6 cellular contexts compared by ENCODE assay signal in the genomic region with DNA sequence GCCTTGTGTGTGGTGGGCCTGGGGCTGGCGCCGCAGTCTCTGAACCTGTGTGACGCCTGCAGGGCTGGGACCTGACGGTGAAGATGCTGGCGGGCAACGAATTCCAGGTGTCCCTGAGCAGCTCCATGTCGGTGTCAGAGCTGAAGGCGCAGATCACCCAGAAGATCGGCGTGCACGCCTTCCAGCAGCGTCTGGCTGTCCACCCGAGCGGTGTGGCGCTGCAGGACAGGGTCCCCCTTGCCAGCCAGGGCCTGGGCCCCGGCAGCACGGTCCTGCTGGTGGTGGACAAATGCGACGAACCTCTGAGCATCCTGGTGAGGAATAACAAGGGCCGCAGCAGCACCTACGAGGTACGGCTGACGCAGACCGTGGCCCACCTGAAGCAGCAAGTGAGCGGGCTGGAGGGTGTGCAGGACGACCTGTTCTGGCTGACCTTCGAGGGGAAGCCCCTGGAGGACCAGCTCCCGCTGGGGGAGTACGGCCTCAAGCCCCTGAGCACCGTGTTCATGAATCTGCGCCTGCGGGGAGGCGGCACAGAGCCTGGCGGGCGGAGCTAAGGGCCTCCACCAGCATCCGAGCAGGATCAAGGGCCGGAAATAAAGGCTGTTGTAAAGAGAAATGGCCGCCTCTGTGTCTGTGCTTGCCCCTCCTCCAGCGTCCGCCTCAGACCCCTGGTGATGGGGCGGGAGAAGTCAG. TPM values are rescaled to one million over a fixed set of nuclear protein-coding genes. Genes with fewer than 3 reads are reported as not detected.
A peak's percentile ranks its signal among the peaks of the same experiment; 100 is the strongest.
DNase-seq lines count a peak whose midpoint lies in the region; ATAC-seq lines count a peak whose summit lies in the region.

No MANE protein-coding gene starts in this region.

- peaks cover 47% of the 10 kb centered on the region for H3K4me1 Mint-ChIP-seq in activated CD4-positive, alpha-beta T cell treated with anti-CD3 and anti-CD28 coated beads, Interleukin-2, amount 10 ng/mL, durations not matched to agents 7 days and 5 days
- peaks cover 37 to 38% of the 10 kb centered on the region in 2 donors for H3K4me1 Mint-ChIP-seq in immature natural killer cell

- H3K27me3 Mint-ChIP-seq in activated CD4-positive, alpha-beta T cell treated with anti-CD3 and anti-CD28 coated beads, Interleukin-2, amount 10 ng/mL, durations not matched to agents 7 days and 5 days, result peaks cover under 1% of the 10 kb centered on the region
- H3K27me3 Mint-ChIP-seq in immature natural killer cell (ENCODE audit: low read depth in 3 of 3), result peaks cover 0 to 16% (median 8%) of the 10 kb centered on the region in 3 donors

- peak; percentile 4 for ATAC-seq in GM21717 (IDR thresholded peaks at IDR 0.05; ENCODE audit: unreplicated experiment)
- ATAC-seq in HG03442 (IDR thresholded peaks at IDR 0.05; ENCODE audit: unreplicated experiment), result no peak

- H3K4me3 Mint-ChIP-seq in activated CD4-positive, alpha-beta T cell treated with anti-CD3 and anti-CD28 coated beads, Interleukin-2, amount 10 ng/mL, durations not matched to agents 7 days and 5 days, result peak overlapping the region; percentile 94
- peak overlapping the region; percentile 92 to 98 (median 95) for H3K4me3 Mint-ChIP-seq in immature natural killer cell

- POLR2A ChIA-PET in activated CD4-positive, alpha-beta T cell treated with anti-CD3 and anti-CD28 coated beads, Interleukin-2, amount 10 ng/mL, durations not matched to agents 7 days and 5 days (lab: Charles Lee), result no interaction called here

- H3K36me3 Mint-ChIP-seq in activated CD4-positive, alpha-beta T cell treated with anti-CD3 and anti-CD28 coated beads, Interleukin-2, amount 10 ng/mL, durations not matched to agents 7 days and 5 days (ENCODE audit: low read depth), result peaks cover 40% of the 10 kb centered on the region
- peaks cover 0 to 4% (median 0%) of the 10 kb centered on the region in 3 donors for H3K36me3 Mint-ChIP-seq in immature natural killer cell

- H3K27ac Mint-ChIP-seq in activated CD4-positive, alpha-beta T cell treated with anti-CD3 and anti-CD28 coated beads, Interleukin-2, amount 10 ng/mL, durations not matched to agents 7 days and 5 days, result peak overlapping the region; percentile 94
- peak overlapping the region; percentile 94 to 99 (median 98) for H3K27ac Mint-ChIP-seq in immature natural killer cell

- peaks cover 5% of the 10 kb centered on the region for H3K9me3 Mint-ChIP-seq in activated CD4-positive, alpha-beta T cell treated with anti-CD3 and anti-CD28 coated beads, Interleukin-2, amount 10 ng/mL, durations not matched to agents 7 days and 5 days
- no peaks in the 10 kb centered on the region for H3K9me3 Mint-ChIP-seq in immature natural killer cell

- in situ Hi-C loops in G401 (cut with HindIII; ENCODE audit: low sequenced_read_pairs), result no loop called here

- DNase-seq in activated CD4-positive, alpha-beta T cell treated with anti-CD3 and anti-CD28 coated beads, Interleukin-2, amount 10 ng/mL, durations not matched to agents 7 days and 5 days, result no peak
- no peak for DNase-seq in immature natural killer cell
- no peak for DNase-seq in G401 (ENCODE audit: low spot score)
- DNase-seq in NCI-H2081 treated with DMSO at 0.1 percent for 48 hours (lab: John Stamatoyannopoulos, UW), result no peak

- CTCF ChIA-PET in activated CD4-positive, alpha-beta T cell treated with anti-CD3 and anti-CD28 coated beads, Interleukin-2, amount 10 ng/mL, durations not matched to agents 7 days and 5 days (lab: Charles Lee), result interaction anchor here (0.9 to 8.5 kb wide), 11 partner anchors 11 to 357 kb away, joined by 3 to 67 read pairs (median 3); partner anchors contain the start of gene HES4

RNA-seq across cellular contexts. Expression of gene ISG15, which starts 0.8 kb away (rescaled TPM):
- total RNA-seq in activated CD4-positive, alpha-beta T cell treated with anti-CD3 and anti-CD28 coated beads, Interleukin-2, amount 10 ng/mL, durations not matched to agents 7 days and 5 days, result 100 to 1,000 TPM; 237 to 332 TPM
- polyA plus RNA-seq in immature natural killer cell, result 100 to 1,000 TPM; 304 to 360 (median 354) TPM
- total RNA-seq in G401 (2014; rRNA removed; shearing (Covaris generic)), result 213 and 304 TPM in 2 replicates

RNA-seq across cellular contexts. Expression of gene AGRN, which starts 5.8 kb away (rescaled TPM):
- total RNA-seq in activated CD4-positive, alpha-beta T cell treated with anti-CD3 and anti-CD28 coated beads, Interleukin-2, amount 10 ng/mL, durations not matched to agents 7 days and 5 days, result 1 to 10 TPM; 7.4 to 8.3 TPM
- under 1 TPM in 1 of 3 donors, not detected in 2; 0.87 TPM for polyA plus RNA-seq in immature natural killer cell
- total RNA-seq in G401 (2014; rRNA removed; shearing (Covaris generic)), result 103 and 106 TPM in 2 replicates

RNA-seq across cellular contexts. Expression of gene HES4, which starts 14.2 kb away (rescaled TPM):
- total RNA-seq in activated CD4-positive, alpha-beta T cell treated with anti-CD3 and anti-CD28 coated beads, Interleukin-2, amount 10 ng/mL, durations not matched to agents 7 days and 5 days, result under 1 TPM; 0.42 to 0.46 TPM
- 1 to 10 TPM; 2.3 to 7.7 (median 2.4) TPM for polyA plus RNA-seq in immature natural killer cell
- total RNA-seq in G401 (2014; rRNA removed; shearing (Covaris generic)), result 27.5 and 66.5 TPM in 2 replicates

RNA-seq across cellular contexts. Expression of gene PERM1, which starts 32.2 kb away (rescaled TPM):
- total RNA-seq in activated CD4-positive, alpha-beta T cell treated with anti-CD3 and anti-CD28 coated beads, Interleukin-2, amount 10 ng/mL, durations not matched to agents 7 days and 5 days, result not detected
- not detected for polyA plus RNA-seq in immature natural killer cell
- total RNA-seq in G401 (2014; rRNA removed; shearing (Covaris generic)), result 0.17 TPM in 1 of 2 replicates, not detected in the other

RNA-seq across cellular contexts. Expression of gene PLEKHN1, which starts 47.8 kb away (rescaled TPM):
- total RNA-seq in activated CD4-positive, alpha-beta T cell treated with anti-CD3 and anti-CD28 coated beads, Interleukin-2, amount 10 ng/mL, durations not matched to agents 7 days and 5 days, result 1 to 10 TPM; 3.2 TPM
- polyA plus RNA-seq in immature natural killer cell, result 1 to 10 TPM in 1 of 3 donors, under 1 TPM in 2; 0.14 to 2.2 (median 0.68) TPM
- 4.3 and 5.5 TPM in 2 replicates for total RNA-seq in G401 (2014; rRNA removed; shearing (Covaris generic))

Comparison
In these comparisons a context has a peak if more than half of its experiments do, and no peak if none do; other contexts are left out.
1. RNA of gene AGRN, which starts 5.8 kb away (total RNA-seq): 103 to 106 TPM in G401; 7.4 to 8.3 TPM in activated CD4-positive, alpha-beta T cell treated with anti-CD3 and anti-CD28 coated beads, Interleukin-2, amount 10 ng/mL, durations not matched to agents 7 days and 5 days; every median in the first group is over 10 times any median in the second.
2. RNA of gene HES4, which starts 14.2 kb away (total RNA-seq): 27.5 to 66.5 TPM in G401; 0.42 to 0.46 TPM in activated CD4-positive, alpha-beta T cell treated with anti-CD3 and anti-CD28 coated beads, Interleukin-2, amount 10 ng/mL, durations not matched to agents 7 days and 5 days; every median in the first group is over 10 times any median in the second.